25 cellular contexts compared by ENCODE assay signal in genomic region chr9:121769939-121770338, GRCh38.
"Had no signal": no experiment of that assay in that cellular context is flagged by ENCODE, and none has a peak within 500 bp of the region (broad histone marks: within the 10 kb centered on the region; RNA-seq: fewer than 3 reads in every experiment).

No MANE protein-coding gene starts in this region.

- H3K4me1 Mint-ChIP-seq: activated CD4-positive, alpha-beta T cell treated with anti-CD3 and anti-CD28 coated beads for 36 hours; central memory CD8-positive, alpha-beta T cell; natural killer cell; neural progenitor cell; stimulated activated memory B cell treated with anti-CD40 and anti-IgM and Interleukin-4, amounts not matched to agents 10 μg/mL and 1 μg/mL and 100 μg/mL, for 72 hours had no signal

- H3K27me3 Mint-ChIP-seq: activated CD4-positive, alpha-beta T cell treated with anti-CD3 and anti-CD28 coated beads for 36 hours; central memory CD8-positive, alpha-beta T cell had no signal

- H3K27me3 ChIP-seq: breast epithelium, neural progenitor cell, right lobe of liver, stomach, tibial nerve had no signal

- H3K36me3 Mint-ChIP-seq: natural killer cell; stimulated activated memory B cell treated with anti-CD40 and anti-IgM and Interleukin-4, amounts not matched to agents 10 μg/mL and 1 μg/mL and 100 μg/mL, for 72 hours had no signal

- H3K4me3 Mint-ChIP-seq: activated CD4-positive, alpha-beta T cell treated with anti-CD3 and anti-CD28 coated beads for 36 hours; activated naive CD4-positive, alpha-beta T cell treated with anti-CD3 and anti-CD28 coated beads for 36 hours; activated T-helper 1 cell treated with anti-CD3 and anti-CD28 coated beads, Interleukin-12 subunit alpha, Interleukin-12 subunit beta, Interleukin-2, Interleukin-4 antibody, amounts not matched to agents 30 ng/mL and 10 ng/mL and 1 ng/mL, durations not matched to agents 14 hours and 24 hours and 36 hours; central memory CD8-positive, alpha-beta T cell; natural killer cell; neural progenitor cell; stimulated activated memory B cell treated with anti-CD40 and anti-IgM and Interleukin-4, amounts not matched to agents 10 μg/mL and 1 μg/mL and 100 μg/mL, for 72 hours had no signal

- ATAC-seq: activated CD4-positive, alpha-beta T cell treated with anti-CD3 and anti-CD28 coated beads for 36 hours; left colon; lower lobe of right lung; natural killer cell; right lobe of liver; stimulated activated memory B cell treated with anti-CD40 and anti-IgM and Interleukin-4, amounts not matched to agents 10 μg/mL and 1 μg/mL and 100 μg/mL, for 72 hours had no signal

- H3K36me3 ChIP-seq: neural progenitor cell had no signal

- DNase-seq: activated CD4-positive, alpha-beta T cell treated with anti-CD3 and anti-CD28 coated beads for 36 hours; activated CD4-positive, CD25-positive, alpha-beta regulatory T cell; activated effector memory CD4-positive, alpha-beta T cell treated with anti-CD3 and anti-CD28 coated beads, Interleukin-2, amount 50 U/mL, for 16 hours; activated naive CD4-positive, alpha-beta T cell treated with anti-CD3 and anti-CD28 coated beads for 36 hours; activated T-cell treated with anti-CD3 and anti-CD28 coated beads, Interleukin-2, amount 50 U/mL, for 1 hour; amniotic stem cell; dermis blood vessel endothelial cell; effector CD4-positive, alpha-beta T cell; hippocampal formation; mesenchymal stem cell; natural killer cell; occipital lobe; stimulated activated CD4-positive, alpha-beta T cell treated with anti-CD3 and anti-CD28 coated beads, Interleukin-12 subunit alpha, Interleukin-12 subunit beta, amount 100 ng/mL, for 4 hours; stimulated activated CD4-positive, alpha-beta T cell treated with anti-CD3 and anti-CD28 coated beads, Interleukin-4, amount 100 ng/mL, for 1 hour; stomach had no signal

- H3K9me3 Mint-ChIP-seq: activated naive CD4-positive, alpha-beta T cell treated with anti-CD3 and anti-CD28 coated beads for 36 hours; activated T-helper 1 cell treated with anti-CD3 and anti-CD28 coated beads, Interleukin-12 subunit alpha, Interleukin-12 subunit beta, Interleukin-2, Interleukin-4 antibody, amounts not matched to agents 30 ng/mL and 10 ng/mL and 1 ng/mL, durations not matched to agents 14 hours and 24 hours and 36 hours; central memory CD8-positive, alpha-beta T cell; natural killer cell; neural progenitor cell; stimulated activated memory B cell treated with anti-CD40 and anti-IgM and Interleukin-4, amounts not matched to agents 10 μg/mL and 1 μg/mL and 100 μg/mL, for 72 hours had no signal

- H3K27ac ChIP-seq: breast epithelium, epithelial cell of prostate, lower lobe of right lung, neural progenitor cell, right lobe of liver, stomach had no signal

- H3K4me1 ChIP-seq: neural progenitor cell had no signal

- H3K9me3 ChIP-seq: breast epithelium, lower lobe of right lung, right lobe of liver, stomach, tibial nerve had no signal

- H3K27ac Mint-ChIP-seq: activated CD4-positive, alpha-beta T cell treated with anti-CD3 and anti-CD28 coated beads for 36 hours; activated naive CD4-positive, alpha-beta T cell treated with anti-CD3 and anti-CD28 coated beads for 36 hours; activated T-helper 1 cell treated with anti-CD3 and anti-CD28 coated beads, Interleukin-12 subunit alpha, Interleukin-12 subunit beta, Interleukin-2, Interleukin-4 antibody, amounts not matched to agents 30 ng/mL and 10 ng/mL and 1 ng/mL, durations not matched to agents 14 hours and 24 hours and 36 hours; natural killer cell; neural progenitor cell; stimulated activated memory B cell treated with anti-CD40 and anti-IgM and Interleukin-4, amounts not matched to agents 10 μg/mL and 1 μg/mL and 100 μg/mL, for 72 hours had no signal

- H3K4me3 ChIP-seq: breast epithelium, lower lobe of right lung, neural progenitor cell, right lobe of liver, stomach, tibial nerve had no signal
